Comparison of ENCODE assay signal across 1 cellular context in genomic region chr6:144578385-144579350, GRCh38.
TF ChIP-seq lines count a peak whose summit lies in the region.

No MANE protein-coding gene starts in this region.

TF ChIP-seq in HepG2, 621 proteins besides CTCF, POLR2A, EP300 and RAD21 (continued from another document and continues in another):
- TF ChIP-seq DMAP1 (CRISPR knock-in tag; IDR thresholded peaks at IDR 0.05): no peak
- TF ChIP-seq ZSCAN20 (CRISPR knock-in tag; IDR thresholded peaks at IDR 0.05; ENCODE audit: borderline replicate concordance): no peak
- TF ChIP-seq NONO (IDR thresholded peaks at IDR 0.05): no peak
- TF ChIP-seq NONO (CRISPR knock-in tag; conservative IDR thresholded peaks at IDR 0.05): 0 out of 2 replicates have a peak, but pooled peaks have one; percentile 20
- no peak for TF ChIP-seq PBX3 (CRISPR knock-in tag; IDR thresholded peaks at IDR 0.05; ENCODE audit: borderline replicate concordance)
- TF ChIP-seq FOXA1 (IDR thresholded peaks at IDR 0.05): no peak
- TF ChIP-seq FOXA1 (CRISPR knock-in tag; IDR thresholded peaks at IDR 0.05): peak; percentile 53
- TF ChIP-seq SRSF9 (IDR thresholded peaks at IDR 0.05; ENCODE audit: borderline replicate concordance, insufficient read depth, low read depth, low read length, poor library complexity, severe bottlenecking): no peak
- no peak for TF ChIP-seq SP4 (CRISPR knock-in tag; IDR thresholded peaks at IDR 0.05)
- peak; percentile 79; the same call in 1 of the 2 replicates for TF ChIP-seq MED13 (CRISPR knock-in tag; IDR thresholded peaks at IDR 0.05)
- no peak for TF ChIP-seq ATF6 (CRISPR knock-in tag; conservative IDR thresholded peaks at IDR 0.05)
- TF ChIP-seq SUZ12 (IDR thresholded peaks at IDR 0.05; ENCODE audit: low read depth, low read length): no peak
- no peak for TF ChIP-seq ARNT2 (CRISPR knock-in tag; IDR thresholded peaks at IDR 0.05; ENCODE audit: low read depth)
- TF ChIP-seq ZNF20 (CRISPR knock-in tag; IDR thresholded peaks at IDR 0.05): no peak
- TF ChIP-seq ZBTB34 (CRISPR knock-in tag; IDR thresholded peaks at IDR 0.05): no peak
- TF ChIP-seq BCL6 (CRISPR knock-in tag; IDR thresholded peaks at IDR 0.05): peak; percentile 80
- no peak for TF ChIP-seq KLF15 (CRISPR knock-in tag; IDR thresholded peaks at IDR 0.05; ENCODE audit: borderline replicate concordance)
- TF ChIP-seq ZNF616 (CRISPR knock-in tag; IDR thresholded peaks at IDR 0.05; ENCODE audit: low read depth): no peak
- no peak for TF ChIP-seq SAFB2 (CRISPR knock-in tag; IDR thresholded peaks at IDR 0.05; ENCODE audit: borderline replicate concordance, low read depth)
- no peak for TF ChIP-seq ZNF562 (CRISPR knock-in tag; IDR thresholded peaks at IDR 0.05; ENCODE audit: borderline replicate concordance)
- TF ChIP-seq TARDBP (CRISPR knock-in tag; IDR thresholded peaks at IDR 0.05): peak; percentile 80
- TF ChIP-seq SOX6 (IDR thresholded peaks at IDR 0.05): no peak
- peak; percentile 99 for TF ChIP-seq SOX6 (CRISPR knock-in tag; IDR thresholded peaks at IDR 0.05)
- TF ChIP-seq ZNF121 (CRISPR knock-in tag; IDR thresholded peaks at IDR 0.05): peak; percentile 59
- TF ChIP-seq ZBTB39 (CRISPR knock-in tag; IDR thresholded peaks at IDR 0.05): no peak
- TF ChIP-seq DPF2 (CRISPR knock-in tag; IDR thresholded peaks at IDR 0.05; ENCODE audit: borderline replicate concordance, low read depth): peak; percentile 82; the same call in 1 of the 2 replicates
- TF ChIP-seq CBX2 (IDR thresholded peaks at IDR 0.05; ENCODE audit: low read depth, low read length): no peak
- no peak for TF ChIP-seq CBX2 (CRISPR knock-in tag; IDR thresholded peaks at IDR 0.05; ENCODE audit: low read depth)
- no peak for TF ChIP-seq BATF2 (CRISPR knock-in tag; IDR thresholded peaks at IDR 0.05)
- no peak for TF ChIP-seq AFF4 (CRISPR knock-in tag; IDR thresholded peaks at IDR 0.05)
- TF ChIP-seq ZNF713 (CRISPR knock-in tag; IDR thresholded peaks at IDR 0.05): no peak
- TF ChIP-seq GLMP (CRISPR knock-in tag; IDR thresholded peaks at IDR 0.05; ENCODE audit: borderline replicate concordance): no peak
- TF ChIP-seq ELK4 (CRISPR knock-in tag; IDR thresholded peaks at IDR 0.05; ENCODE audit: borderline replicate concordance): no peak
- TF ChIP-seq HNRNPL (IDR thresholded peaks at IDR 0.05; ENCODE audit: low read depth, low read length): no peak
- TF ChIP-seq NFE2 (CRISPR knock-in tag; IDR thresholded peaks at IDR 0.05): no peak
- peak in 1 of 2 experiments; percentile 43; a peak in 1 of 4 replicates for TF ChIP-seq ATF4 (CRISPR knock-in tag; IDR thresholded peaks at IDR 0.05)
- no peak for TF ChIP-seq DR1 (CRISPR knock-in tag; IDR thresholded peaks at IDR 0.05)
- no peak for TF ChIP-seq HINFP (CRISPR knock-in tag; IDR thresholded peaks at IDR 0.05; ENCODE audit: low read depth)
- TF ChIP-seq EHMT2 (IDR thresholded peaks at IDR 0.05; ENCODE audit: borderline replicate concordance, low read depth, low read length): no peak
- no peak for TF ChIP-seq PHF5A (CRISPR knock-in tag; IDR thresholded peaks at IDR 0.05; ENCODE audit: low read depth, unreplicated experiment)
- TF ChIP-seq ZNF430 (CRISPR knock-in tag; IDR thresholded peaks at IDR 0.05): no peak
- no peak for TF ChIP-seq REXO4 (CRISPR knock-in tag; IDR thresholded peaks at IDR 0.05; ENCODE audit: borderline replicate concordance)
- TF ChIP-seq ZNF790 (CRISPR knock-in tag; IDR thresholded peaks at IDR 0.05; ENCODE audit: borderline replicate concordance): no peak
- peak; percentile 88; the same call in 1 of the 2 replicates for TF ChIP-seq IKZF5 (CRISPR knock-in tag; IDR thresholded peaks at IDR 0.05)
- TF ChIP-seq GATA4 (IDR thresholded peaks at IDR 0.05; ENCODE audit: borderline replicate concordance, low read depth): peak; percentile 72; the same call in 1 of the 2 replicates
- TF ChIP-seq NR2C2 (CRISPR knock-in tag; IDR thresholded peaks at IDR 0.05; ENCODE audit: borderline replicate concordance): 0 out of 2 replicates have a peak, but pooled peaks have one; percentile 20
- peak; percentile 50 for TF ChIP-seq ASH2L (IDR thresholded peaks at IDR 0.05; ENCODE audit: insufficient read length, low read depth, low read length)
- no peak for TF ChIP-seq AHR (CRISPR knock-in tag; IDR thresholded peaks at IDR 0.05)
- TF ChIP-seq TAF15 (IDR thresholded peaks at IDR 0.05; ENCODE audit: low read depth, low read length, poor library complexity, severe bottlenecking): no peak
- peak; percentile 82 for TF ChIP-seq RXRB (CRISPR knock-in tag; IDR thresholded peaks at IDR 0.05; ENCODE audit: borderline replicate concordance)
- no peak for TF ChIP-seq ZNF496 (CRISPR knock-in tag; IDR thresholded peaks at IDR 0.05; ENCODE audit: insufficient replicate concordance)
